Comparison of ENCODE assay signal across 32 cellular contexts in genomic region chr14:95674613-95675012, GRCh38. TPM values are rescaled to one million over a fixed set of nuclear protein-coding genes. Genes with fewer than 3 reads are reported as not detected.
"Had no signal": no experiment of that assay in that cellular context is flagged by ENCODE, and none has a peak within 500 bp of the region (broad histone marks: within the 10 kb centered on the region; RNA-seq: fewer than 3 reads in every experiment).

No MANE protein-coding gene starts in this region.

- H3K36me3 ChIP-seq: heart left ventricle, left lung, pancreas, prostate gland, sigmoid colon, spleen, tibial nerve, uterus had no signal

- H3K9me3 Mint-ChIP-seq: naive thymus-derived CD8-positive, alpha-beta T cell; stimulated activated effector memory CD8-positive, alpha-beta T cell treated with anti-CD3 and anti-CD28 coated beads, Interleukin-12 subunit alpha, Interleukin-12 subunit beta, amount 100 ng/mL, for 72 hours; stimulated activated naive CD8-positive, alpha-beta T cell treated with anti-CD3 and anti-CD28 coated beads, Interleukin-15, amount 100 ng/mL, for 72 hours had no signal

- DNase-seq: heart left ventricle; kidney glomerular epithelial cell; left cardiac atrium; left lung; mesendoderm; naive thymus-derived CD8-positive, alpha-beta T cell; nucleus accumbens; retina; right cardiac atrium; sigmoid colon; small intestine; spleen; stimulated activated CD4-positive, alpha-beta T cell treated with anti-CD3 and anti-CD28 coated beads, Interleukin-4, amount 100 ng/mL, for 24 hours; stimulated activated naive CD4-positive, alpha-beta T cell treated with Interleukin-2 at 50 U/mL for 16 hours; stimulated activated naive CD8-positive, alpha-beta T cell treated with anti-CD3 and anti-CD28 coated beads, Interleukin-15, amount 100 ng/mL, for 72 hours; substantia nigra; uterus had no signal

- H3K36me3 Mint-ChIP-seq: mesothelial cell of epicardium; naive thymus-derived CD8-positive, alpha-beta T cell; stimulated activated effector memory CD8-positive, alpha-beta T cell treated with anti-CD3 and anti-CD28 coated beads, Interleukin-12 subunit alpha, Interleukin-12 subunit beta, amount 100 ng/mL, for 72 hours; type B pancreatic cell had no signal

- ATAC-seq: heart left ventricle; left cardiac atrium; left lung; naive thymus-derived CD8-positive, alpha-beta T cell; pancreas; right cardiac atrium; stimulated activated effector memory CD8-positive, alpha-beta T cell treated with anti-CD3 and anti-CD28 coated beads, Interleukin-12 subunit alpha, Interleukin-12 subunit beta, amount 100 ng/mL, for 72 hours; stimulated activated naive CD8-positive, alpha-beta T cell treated with anti-CD3 and anti-CD28 coated beads, Interleukin-15, amount 100 ng/mL, for 72 hours had no signal

- H3K27ac Mint-ChIP-seq: mesothelial cell of epicardium; nephron; stimulated activated effector memory CD8-positive, alpha-beta T cell treated with anti-CD3 and anti-CD28 coated beads, Interleukin-12 subunit alpha, Interleukin-12 subunit beta, amount 100 ng/mL, for 72 hours; stimulated activated naive CD8-positive, alpha-beta T cell treated with anti-CD3 and anti-CD28 coated beads, Interleukin-15, amount 100 ng/mL, for 72 hours; type B pancreatic cell had no signal

- H3K4me3 ChIP-seq: heart left ventricle, left lung, lung, pancreas, prostate gland, sigmoid colon, spleen, tibial nerve, uterus had no signal

- H3K4me1 ChIP-seq: heart left ventricle, left lung, prostate gland, sigmoid colon, tibial nerve, uterus had no signal

- H3K4me1 Mint-ChIP-seq: stimulated activated effector memory CD8-positive, alpha-beta T cell treated with anti-CD3 and anti-CD28 coated beads, Interleukin-12 subunit alpha, Interleukin-12 subunit beta, amount 100 ng/mL, for 72 hours; stimulated activated naive CD8-positive, alpha-beta T cell treated with anti-CD3 and anti-CD28 coated beads, Interleukin-15, amount 100 ng/mL, for 72 hours had no signal

- H3K27me3 ChIP-seq: pancreas, tibial nerve, uterus had no signal

- H3K27ac ChIP-seq: heart left ventricle, left lung, pancreas, prostate gland, sigmoid colon, spleen, tibial nerve, uterus had no signal

- H3K9me3 ChIP-seq: left lung, pancreas, prostate gland, sigmoid colon, uterus had no signal

- H3K4me3 Mint-ChIP-seq: mesothelial cell of epicardium; naive thymus-derived CD8-positive, alpha-beta T cell; nephron; neural crest cell; stimulated activated effector memory CD8-positive, alpha-beta T cell treated with anti-CD3 and anti-CD28 coated beads, Interleukin-12 subunit alpha, Interleukin-12 subunit beta, amount 100 ng/mL, for 72 hours; stimulated activated naive CD8-positive, alpha-beta T cell treated with anti-CD3 and anti-CD28 coated beads, Interleukin-15, amount 100 ng/mL, for 72 hours; type B pancreatic cell had no signal

RNA-seq across cellular contexts. Expression of gene TCL1B, which starts 11.6 kb away (rescaled TPM):
- total RNA-seq: heart left ventricle, left cardiac atrium, left lung, lower leg skin, mesothelial cell of epicardium, myocyte, neural crest cell, osteoblast, pancreas, right cardiac atrium, sigmoid colon, temporal lobe, tibial nerve, ureter had no signal
- polyA plus RNA-seq: heart left ventricle; keratinocyte; naive thymus-derived CD8-positive, alpha-beta T cell; pancreas; right cardiac atrium; small intestine had no signal

RNA-seq across cellular contexts. Expression of gene TCL1A, which starts 39.3 kb away (rescaled TPM):
- total RNA-seq: heart left ventricle, left cardiac atrium, left lung, lower leg skin, mesothelial cell of epicardium, myocyte, neural crest cell, osteoblast, right cardiac atrium, sigmoid colon, temporal lobe, tibial nerve, ureter had no signal
- polyA plus RNA-seq: keratinocyte, right cardiac atrium had no signal
